Comparison of ENCODE assay signal across 8 cellular contexts in the genomic region with DNA sequence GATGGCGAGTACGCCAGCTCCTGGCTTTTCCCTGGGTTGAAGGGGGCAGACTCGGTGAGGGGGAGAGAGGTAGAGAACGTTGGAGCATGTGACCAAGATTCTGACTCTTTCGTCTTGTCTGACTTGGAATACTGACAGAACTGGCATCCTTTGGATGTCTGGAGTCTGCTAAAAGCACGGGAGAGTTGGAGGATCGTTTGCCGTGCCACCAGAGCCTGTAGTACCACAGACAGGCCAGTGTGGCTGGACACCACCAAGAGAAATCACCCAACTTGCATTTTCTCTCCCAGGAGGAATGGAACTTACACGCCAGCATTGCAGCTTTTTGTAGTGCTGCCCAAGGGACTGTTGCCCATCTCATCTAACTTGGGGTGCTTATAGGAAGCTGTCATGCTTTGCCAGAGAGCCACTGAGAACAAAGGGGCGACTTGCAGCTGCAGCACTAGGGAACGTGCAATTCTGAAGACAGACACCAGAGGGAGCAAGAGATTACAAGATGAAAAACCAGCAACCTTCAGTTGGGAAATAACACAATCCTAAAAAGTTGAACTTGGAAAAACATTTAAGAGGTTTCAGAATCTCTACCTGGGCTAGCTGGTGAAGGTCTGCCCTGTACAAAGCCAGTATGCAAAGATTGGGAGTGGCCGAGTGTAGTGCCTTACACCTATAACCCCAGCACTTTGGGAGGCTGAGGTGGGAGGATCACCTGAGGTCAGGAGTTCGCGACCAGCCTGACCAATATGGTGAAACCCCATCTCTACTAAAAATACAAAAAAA. TPM values are rescaled to one million over a fixed set of nuclear protein-coding genes. Genes with fewer than 3 reads are reported as not detected.
DNase-seq lines count a peak whose midpoint lies in the region; ATAC-seq and TF ChIP-seq lines count a peak whose summit lies in the region.

No MANE protein-coding gene starts in this region.

- H3K36me3 Mint-ChIP-seq in CD4-positive, alpha-beta T cell (ENCODE audit: low read depth) = peaks cover 47% of the 10 kb centered on the region
- peaks cover 0 to 11% (median 4%) of the 10 kb centered on the region in 5 donors for H3K36me3 Mint-ChIP-seq in naive thymus-derived CD4-positive, alpha-beta T cell

- no peaks in the 10 kb centered on the region for H3K4me1 ChIP-seq in naive thymus-derived CD4-positive, alpha-beta T cell (ENCODE audit: control insufficient read depth in 2 of 2, insufficient read depth in 2 of 2, low read length in 2 of 2)

- H3K27ac ChIP-seq in CD4-positive, alpha-beta T cell (ENCODE audit: low read depth, low read length) = no peak overlapping the region
- H3K27ac ChIP-seq in naive thymus-derived CD4-positive, alpha-beta T cell (ENCODE audit: low read depth, low read length) = no peak overlapping the region

- DNase-seq in CD4-positive, alpha-beta T cell = peak in 9 of 10 experiments; percentile 7 to 62 (median 36)
- DNase-seq in NOMO-1 treated with DMSO at 0.1 percent for 48 hours (lab: John Stamatoyannopoulos, UW; ENCODE audit: unreplicated experiment) (peak; percentile 51), epithelial cell of esophagus (ENCODE audit: low read depth) (peak; percentile 78), superior temporal gyrus (ENCODE audit: extremely low spot score) (peak; percentile 96)
- DNase-seq in activated CD8-positive, alpha-beta memory T cell treated with anti-CD3 and anti-CD28 coated beads, Interleukin-2, amount 50 U/mL, for 1 hour (ENCODE audit: extremely low read depth) = peak; percentile 34
- peak; percentile 24 to 75 (median 62) for DNase-seq in naive thymus-derived CD4-positive, alpha-beta T cell

- H3K4me3 ChIP-seq in epithelial cell of esophagus (ENCODE audit: low read length) = no peak overlapping the region
- H3K4me3 ChIP-seq in naive thymus-derived CD4-positive, alpha-beta T cell (ENCODE audit: low read length) = no peak overlapping the region

- CTCF ChIA-PET in CD4-positive, alpha-beta T cell (lab: Charles Lee) = interaction anchor here (0.7 to 6.3 kb wide), 14 partner anchors 8 to 264 kb away, joined by 3 to 61 read pairs (median 4); a partner anchor contains a TSS
- CTCF ChIA-PET in naive thymus-derived CD4-positive, alpha-beta T cell (lab: Charles Lee) = interaction anchor here (0.6 to 5.1 kb wide), 13 partner anchors 9 to 335 kb away, joined by 3 to 62 read pairs (median 4); a partner anchor contains a TSS

- H3K9me3 Mint-ChIP-seq in CD4-positive, alpha-beta T cell = no peaks in the 10 kb centered on the region
- no peaks in the 10 kb centered on the region for H3K9me3 Mint-ChIP-seq in naive thymus-derived CD4-positive, alpha-beta T cell

- H3K27ac Mint-ChIP-seq in CD4-positive, alpha-beta T cell = no peak overlapping the region
- H3K27ac Mint-ChIP-seq in naive thymus-derived CD4-positive, alpha-beta T cell = peak overlapping the region in 6 of 9 donors; percentile 13 to 81 (median 54)

- peaks cover 3 to 36% (median 16%) of the 10 kb centered on the region in 3 experiments for H3K36me3 ChIP-seq in naive thymus-derived CD4-positive, alpha-beta T cell (ENCODE audit: control insufficient read depth in 2 of 3, insufficient read depth in 3 of 3, low read length in 3 of 3)

- H3K27me3 Mint-ChIP-seq in CD4-positive, alpha-beta T cell = no peaks in the 10 kb centered on the region
- no peaks in the 10 kb centered on the region for H3K27me3 Mint-ChIP-seq in naive thymus-derived CD4-positive, alpha-beta T cell

- peak; percentile 67 for ATAC-seq in CD4-positive, alpha-beta T cell (ENCODE audit: poor library complexity)
- ATAC-seq in HG02642 (IDR thresholded peaks at IDR 0.05; ENCODE audit: poor library complexity, unreplicated experiment) = peak; percentile 52
- peak; percentile 79 for ATAC-seq in naive thymus-derived CD4-positive, alpha-beta T cell
- no peak for ATAC-seq in HG03095 (IDR thresholded peaks at IDR 0.05; ENCODE audit: unreplicated experiment)

- H3K4me3 Mint-ChIP-seq in CD4-positive, alpha-beta T cell = no peak overlapping the region
- no peak overlapping the region for H3K4me3 Mint-ChIP-seq in naive thymus-derived CD4-positive, alpha-beta T cell

- peak; percentile 98 for TF ChIP-seq CTCF in CD4-positive, alpha-beta T cell (IDR thresholded peaks at IDR 0.05)
- peak; percentile 92 for TF ChIP-seq CTCF in epithelial cell of esophagus (IDR thresholded peaks at IDR 0.05; ENCODE audit: insufficient read depth, low read depth, low read length, missing control alignments)

- peaks cover 2% of the 10 kb centered on the region for H3K4me1 Mint-ChIP-seq in CD4-positive, alpha-beta T cell (ENCODE audit: low read depth)
- peaks cover 2 to 9% (median 2%) of the 10 kb centered on the region in 7 donors for H3K4me1 Mint-ChIP-seq in naive thymus-derived CD4-positive, alpha-beta T cell

- POLR2A ChIA-PET in CD4-positive, alpha-beta T cell (lab: Charles Lee) = interaction anchor here (1.3 to 1.7 kb wide), 3 partner anchors 156 to 221 kb away, joined by 3 to 7 read pairs (median 4); a partner anchor contains a TSS
- POLR2A ChIA-PET in naive thymus-derived CD4-positive, alpha-beta T cell (lab: Charles Lee) = interaction anchor here (1.1 to 1.4 kb wide), 2 partner anchors 207 to 433 kb away, joined by 4 to 6 read pairs; no protein-coding TSS in a partner anchor

- intact Hi-C loops in CD4-positive, alpha-beta T cell (cut with DNase I, micrococcal nuclease) = loop anchor here (1.0 to 2.0 kb wide), 6 partner anchors 166 to 432 kb away; no protein-coding TSS in a partner anchor
- intact Hi-C loops in naive thymus-derived CD4-positive, alpha-beta T cell (cut with micrococcal nuclease) = loop anchor here (1.0 to 2.0 kb wide), 9 partner anchors 17 to 432 kb away; a partner anchor contains a TSS

- no peaks in the 10 kb centered on the region for H3K9me3 ChIP-seq in CD4-positive, alpha-beta T cell (ENCODE audit: control insufficient read depth, low read length)
- H3K9me3 ChIP-seq in naive thymus-derived CD4-positive, alpha-beta T cell (ENCODE audit: control insufficient read depth in 2 of 3, low read length in 3 of 3) = no peaks in the 10 kb centered on the region

- no peaks in the 10 kb centered on the region for H3K27me3 ChIP-seq in CD4-positive, alpha-beta T cell (ENCODE audit: control insufficient read depth, insufficient read depth, low read length)
- no peaks in the 10 kb centered on the region for H3K27me3 ChIP-seq in naive thymus-derived CD4-positive, alpha-beta T cell (ENCODE audit: control insufficient read depth in 2 of 2, insufficient read depth in 2 of 2, low read length in 2 of 2)

RNA-seq across cellular contexts. Expression of a gene that starts 24.1 kb away (rescaled TPM):
- total RNA-seq in CD4-positive, alpha-beta T cell = 10 to 100 TPM; 58.4 to 61.7 TPM
- 100 to 1,000 TPM in 1 of 5 experiments, 10 to 100 TPM in 4; 49.9 to 104 (median 59.9) TPM for total RNA-seq in naive thymus-derived CD4-positive, alpha-beta T cell
- polyA plus RNA-seq in naive thymus-derived CD4-positive, alpha-beta T cell = 100 to 1,000 TPM; 113 to 126 TPM

RNA-seq across cellular contexts. Expression of a gene that starts 24.4 kb away (rescaled TPM):
- total RNA-seq in CD4-positive, alpha-beta T cell = 1 to 10 TPM; 8.0 to 8.7 TPM
- 10 to 100 TPM in 3 of 5 experiments, 1 to 10 TPM in 2; 6.9 to 13.2 (median 11.1) TPM for total RNA-seq in naive thymus-derived CD4-positive, alpha-beta T cell
- 1 to 10 TPM; 8.3 to 9.4 TPM for polyA plus RNA-seq in naive thymus-derived CD4-positive, alpha-beta T cell

Comparison
In these comparisons a context has a peak if more than half of its experiments do, and no peak if none do; other contexts are left out.
1. DNase-seq: peak in every context shown above with its lines; median percentile 96 in superior temporal gyrus; 78 in epithelial cell of esophagus; 62 in naive thymus-derived CD4-positive, alpha-beta T cell; 51 in NOMO-1 treated with DMSO at 0.1 percent for 48 hours; 36 in CD4-positive, alpha-beta T cell; 34 in activated CD8-positive, alpha-beta memory T cell treated with anti-CD3 and anti-CD28 coated beads, Interleukin-2, amount 50 U/mL, for 1 hour.